Comparison of ENCODE assay signal across 17 cellular contexts in the genomic region with DNA sequence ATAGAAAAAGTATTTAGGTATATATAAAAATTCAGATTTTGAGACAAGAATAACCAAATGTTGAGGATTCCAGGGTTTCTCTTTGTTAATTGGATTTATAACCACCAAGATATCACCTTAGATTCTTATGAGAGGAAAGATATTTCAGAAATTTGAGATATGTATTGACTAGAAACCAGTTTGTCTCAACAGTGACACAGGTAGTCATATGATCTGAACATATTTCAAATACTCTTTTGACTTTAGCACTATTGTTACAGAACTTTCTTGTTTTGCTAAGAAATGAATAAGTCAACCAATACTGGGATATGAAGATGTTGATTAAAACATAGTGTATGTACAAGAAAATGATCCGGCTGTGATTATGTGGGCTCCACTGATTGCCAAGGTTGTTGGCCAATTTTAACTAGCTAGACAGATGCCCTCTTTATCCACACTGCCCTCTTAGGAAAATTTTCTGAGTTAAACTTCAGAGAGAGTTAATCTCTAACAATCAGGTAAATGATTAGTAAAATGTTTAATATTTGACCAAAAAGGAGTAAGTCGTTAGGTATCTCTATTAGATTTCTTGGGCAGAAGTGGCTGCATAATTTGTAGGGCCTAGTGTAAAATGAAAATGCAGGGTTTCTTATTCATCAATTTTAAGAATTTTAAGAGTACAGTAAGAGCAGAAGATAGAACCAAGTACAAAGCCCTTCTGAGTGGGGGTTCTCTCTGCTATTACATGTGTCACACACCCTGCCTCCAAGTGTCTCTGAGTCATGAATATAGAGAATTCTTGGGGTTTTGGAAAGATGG.
A peak's percentile ranks its signal among the peaks of the same experiment; 100 is the strongest.
DNase-seq lines count a peak whose midpoint lies in the region; ATAC-seq, FAIRE-seq and TF ChIP-seq lines count a peak whose summit lies in the region.
"Had no signal": no experiment of that assay in that cellular context is flagged by ENCODE, and none has a peak within 500 bp of the region (broad histone marks: within the 10 kb centered on the region; RNA-seq: fewer than 3 reads in every experiment).

No MANE protein-coding gene starts in this region.

- no peak overlapping the region for H3K4me3 ChIP-seq in brain microvascular endothelial cell (ENCODE audit: low read depth, low read length)
- H3K4me3 ChIP-seq: heart left ventricle, prostate gland, SJCRH30, thoracic aorta had no signal

- in situ Hi-C loops in brain microvascular endothelial cell (cut with HindIII; ENCODE audit: low pct_ligation_motif_present, low sequenced_read_pairs), result no loop called here

- H3K27me3 ChIP-seq in brain microvascular endothelial cell (replicated peaks), result no peaks in the 10 kb centered on the region
- H3K27me3 ChIP-seq: heart left ventricle, SJCRH30 had no signal

- TF ChIP-seq CTCF in brain microvascular endothelial cell (IDR thresholded peaks at IDR 0.05; ENCODE audit: low read depth, low read length, missing control alignments) (no peak), D721Med (IDR thresholded peaks at IDR 0.05; ENCODE audit: insufficient read depth, missing control alignments) (no peak)

- no peaks in the 10 kb centered on the region for H3K36me3 ChIP-seq in brain microvascular endothelial cell (replicated peaks)
- H3K36me3 ChIP-seq: heart left ventricle, prostate gland, SJCRH30, thoracic aorta had no signal

- ATAC-seq in GM18873 (IDR thresholded peaks at IDR 0.05; ENCODE audit: low FRiP score, unreplicated experiment) (peak; percentile 64), HG02943 (IDR thresholded peaks at IDR 0.05; ENCODE audit: low read depth, unreplicated experiment) (peak; percentile 62)
- ATAC-seq: heart left ventricle; naive thymus-derived CD4-positive, alpha-beta T cell had no signal

- peak; percentile 12 for DNase-seq in brain microvascular endothelial cell
- peak; percentile 17 for DNase-seq in stromal cell of bone marrow (ENCODE audit: low read depth)
- no peak for DNase-seq in islet precursor cell
- DNase-seq in NCI-H69 (lab: John Stamatoyannopoulos, UW), result no peak
- DNase-seq in D721Med (ENCODE audit: insufficient read length, low spot score), result no peak
- DNase-seq: CD4-positive, CD25-positive, alpha-beta regulatory T cell; GDM1; heart left ventricle; naive thymus-derived CD4-positive, alpha-beta T cell; NCI-H345; SJCRH30; T1000 had no signal

- FAIRE-seq in D721Med (lab: Jason Lieb, UNC), result no peak

- H3K27ac ChIP-seq in brain microvascular endothelial cell, result no peak overlapping the region
- H3K27ac ChIP-seq: heart left ventricle, KMS-11, prostate gland, SJCRH30, thoracic aorta had no signal

Comparison
In these comparisons a context has a peak if more than half of its experiments do, and no peak if none do; other contexts are left out.
1. DNase-seq: peak in brain microvascular endothelial cell (single experiment) and stromal cell of bone marrow (single experiment); none in islet precursor cell (single experiment), NCI-H69 (single experiment) and D721Med (single experiment).